1 cellular context compared by ENCODE assay signal in the genomic region with DNA sequence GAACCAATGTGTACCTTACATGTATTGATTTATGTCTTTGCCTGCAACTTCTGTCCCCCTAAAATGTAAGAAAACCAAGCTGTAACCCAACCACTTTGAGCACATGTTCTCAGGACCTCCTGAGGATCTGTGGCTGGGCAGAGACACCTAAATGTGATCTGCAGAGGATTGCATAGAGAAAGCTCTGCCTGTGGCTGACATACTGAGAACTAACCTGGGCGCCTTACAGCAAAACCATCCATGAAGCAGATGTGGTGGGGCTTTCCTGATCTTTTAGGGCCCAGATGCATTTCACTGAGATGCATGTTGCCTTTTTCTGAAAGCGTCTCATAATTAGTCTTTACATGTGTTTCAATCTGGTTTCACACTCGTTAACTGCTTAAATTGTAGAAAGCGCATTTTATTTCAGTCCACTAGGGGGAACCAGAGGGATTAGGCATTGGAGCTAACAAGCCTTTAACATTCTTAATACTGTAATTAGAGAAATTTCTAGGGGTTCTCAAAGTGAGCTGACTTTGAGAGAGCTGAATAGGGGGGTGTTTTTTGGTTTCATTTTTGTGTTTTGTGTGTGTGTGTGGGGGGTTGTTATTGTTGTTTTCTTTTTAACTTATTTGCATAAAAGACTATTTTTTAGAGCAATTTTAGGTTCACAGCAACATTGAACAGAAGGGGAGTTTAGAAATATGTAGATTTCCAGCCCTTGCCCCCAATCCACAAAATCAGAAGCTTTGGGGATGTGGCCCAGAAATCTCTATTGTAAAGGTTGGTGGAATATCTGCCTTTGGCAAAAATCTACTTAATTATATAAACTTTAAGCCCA.
TF ChIP-seq lines count a peak whose summit lies in the region.

No MANE protein-coding gene starts in this region.

TF ChIP-seq in HepG2, 621 proteins besides CTCF, POLR2A, EP300 and RAD21 (continued from another document and continues in another):
- TF ChIP-seq, protein P1, sequence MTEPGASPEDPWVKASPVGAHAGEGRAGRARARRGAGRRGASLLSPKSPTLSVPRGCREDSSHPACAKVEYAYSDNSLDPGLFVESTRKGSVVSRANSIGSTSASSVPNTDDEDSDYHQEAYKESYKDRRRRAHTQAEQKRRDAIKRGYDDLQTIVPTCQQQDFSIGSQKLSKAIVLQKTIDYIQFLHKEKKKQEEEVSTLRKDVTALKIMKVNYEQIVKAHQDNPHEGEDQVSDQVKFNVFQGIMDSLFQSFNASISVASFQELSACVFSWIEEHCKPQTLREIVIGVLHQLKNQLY (CRISPR knock-in tag; IDR thresholded peaks at IDR 0.05) = no peak
- no peak for TF ChIP-seq NFKBIZ (CRISPR knock-in tag; IDR thresholded peaks at IDR 0.05)
- TF ChIP-seq HCFC1 (IDR thresholded peaks at IDR 0.05; ENCODE audit: low read depth, low read length) = no peak
- no peak for TF ChIP-seq TAF1 (CRISPR knock-in tag; IDR thresholded peaks at IDR 0.05)
- no peak for TF ChIP-seq NR2F1 (CRISPR knock-in tag; IDR thresholded peaks at IDR 0.05)
- TF ChIP-seq TIGD3 (CRISPR knock-in tag; IDR thresholded peaks at IDR 0.05; ENCODE audit: borderline replicate concordance) = no peak
- no peak for TF ChIP-seq NFATC3 (CRISPR knock-in tag; IDR thresholded peaks at IDR 0.05)
- TF ChIP-seq ZNF333 (CRISPR knock-in tag; IDR thresholded peaks at IDR 0.05; ENCODE audit: borderline replicate concordance) = no peak
- peak; percentile 67 for TF ChIP-seq SMC3 (IDR thresholded peaks at IDR 0.05; ENCODE audit: low read length)
- TF ChIP-seq SSRP1 (CRISPR knock-in tag; IDR thresholded peaks at IDR 0.05) = 0 out of 2 replicates have a peak, but pooled peaks have one; percentile 31
- no peak for TF ChIP-seq TEAD2 (CRISPR knock-in tag; IDR thresholded peaks at IDR 0.05)
- TF ChIP-seq ZNF230 (CRISPR knock-in tag; IDR thresholded peaks at IDR 0.05) = no peak
- no peak for TF ChIP-seq ZNF841 (CRISPR knock-in tag; IDR thresholded peaks at IDR 0.05; ENCODE audit: borderline replicate concordance)
- no peak for TF ChIP-seq ZSCAN22 (CRISPR knock-in tag; IDR thresholded peaks at IDR 0.05)
- TF ChIP-seq ATAD3A (CRISPR knock-in tag; IDR thresholded peaks at IDR 0.05) = no peak
- TF ChIP-seq, protein P2, sequence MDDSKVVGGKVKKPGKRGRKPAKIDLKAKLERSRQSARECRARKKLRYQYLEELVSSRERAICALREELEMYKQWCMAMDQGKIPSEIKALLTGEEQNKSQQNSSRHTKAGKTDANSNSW (CRISPR knock-in tag; IDR thresholded peaks at IDR 0.05; ENCODE audit: borderline replicate concordance) = no peak
- TF ChIP-seq ZBTB46 (CRISPR knock-in tag; IDR thresholded peaks at IDR 0.05; ENCODE audit: borderline replicate concordance) = no peak
- no peak for TF ChIP-seq SRSF1 (optimal IDR thresholded peaks at IDR 0.05; ENCODE audit: low read depth, low read length)
- TF ChIP-seq, protein P3, sequence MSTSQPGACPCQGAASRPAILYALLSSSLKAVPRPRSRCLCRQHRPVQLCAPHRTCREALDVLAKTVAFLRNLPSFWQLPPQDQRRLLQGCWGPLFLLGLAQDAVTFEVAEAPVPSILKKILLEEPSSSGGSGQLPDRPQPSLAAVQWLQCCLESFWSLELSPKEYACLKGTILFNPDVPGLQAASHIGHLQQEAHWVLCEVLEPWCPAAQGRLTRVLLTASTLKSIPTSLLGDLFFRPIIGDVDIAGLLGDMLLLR (CRISPR knock-in tag; IDR thresholded peaks at IDR 0.05) = no peak
- TF ChIP-seq ZNF12 (CRISPR knock-in tag; IDR thresholded peaks at IDR 0.05) = no peak
- TF ChIP-seq PHF21A (CRISPR knock-in tag; IDR thresholded peaks at IDR 0.05) = no peak
- TF ChIP-seq MXD3 (CRISPR knock-in tag; IDR thresholded peaks at IDR 0.05) = no peak
- TF ChIP-seq, protein P4, sequence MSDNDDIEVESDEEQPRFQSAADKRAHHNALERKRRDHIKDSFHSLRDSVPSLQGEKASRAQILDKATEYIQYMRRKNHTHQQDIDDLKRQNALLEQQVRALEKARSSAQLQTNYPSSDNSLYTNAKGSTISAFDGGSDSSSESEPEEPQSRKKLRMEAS (IDR thresholded peaks at IDR 0.05) = no peak
- TF ChIP-seq, protein P5, sequence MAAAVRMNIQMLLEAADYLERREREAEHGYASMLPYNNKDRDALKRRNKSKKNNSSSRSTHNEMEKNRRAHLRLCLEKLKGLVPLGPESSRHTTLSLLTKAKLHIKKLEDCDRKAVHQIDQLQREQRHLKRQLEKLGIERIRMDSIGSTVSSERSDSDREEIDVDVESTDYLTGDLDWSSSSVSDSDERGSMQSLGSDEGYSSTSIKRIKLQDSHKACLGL (CRISPR knock-in tag; IDR thresholded peaks at IDR 0.05) = no peak
- TF ChIP-seq FOXA1 (IDR thresholded peaks at IDR 0.05) = no peak
- TF ChIP-seq FOXA1 (CRISPR knock-in tag; IDR thresholded peaks at IDR 0.05) = no peak
- no peak for TF ChIP-seq SKI (IDR thresholded peaks at IDR 0.05; ENCODE audit: partially characterized antibody)
- TF ChIP-seq GZF1 (CRISPR knock-in tag; IDR thresholded peaks at IDR 0.05) = no peak
- TF ChIP-seq, protein P6, sequence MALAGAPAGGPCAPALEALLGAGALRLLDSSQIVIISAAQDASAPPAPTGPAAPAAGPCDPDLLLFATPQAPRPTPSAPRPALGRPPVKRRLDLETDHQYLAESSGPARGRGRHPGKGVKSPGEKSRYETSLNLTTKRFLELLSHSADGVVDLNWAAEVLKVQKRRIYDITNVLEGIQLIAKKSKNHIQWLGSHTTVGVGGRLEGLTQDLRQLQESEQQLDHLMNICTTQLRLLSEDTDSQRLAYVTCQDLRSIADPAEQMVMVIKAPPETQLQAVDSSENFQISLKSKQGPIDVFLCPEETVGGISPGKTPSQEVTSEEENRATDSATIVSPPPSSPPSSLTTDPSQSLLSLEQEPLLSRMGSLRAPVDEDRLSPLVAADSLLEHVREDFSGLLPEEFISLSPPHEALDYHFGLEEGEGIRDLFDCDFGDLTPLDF (CRISPR knock-in tag; IDR thresholded peaks at IDR 0.05) = no peak
- TF ChIP-seq, protein P7, sequence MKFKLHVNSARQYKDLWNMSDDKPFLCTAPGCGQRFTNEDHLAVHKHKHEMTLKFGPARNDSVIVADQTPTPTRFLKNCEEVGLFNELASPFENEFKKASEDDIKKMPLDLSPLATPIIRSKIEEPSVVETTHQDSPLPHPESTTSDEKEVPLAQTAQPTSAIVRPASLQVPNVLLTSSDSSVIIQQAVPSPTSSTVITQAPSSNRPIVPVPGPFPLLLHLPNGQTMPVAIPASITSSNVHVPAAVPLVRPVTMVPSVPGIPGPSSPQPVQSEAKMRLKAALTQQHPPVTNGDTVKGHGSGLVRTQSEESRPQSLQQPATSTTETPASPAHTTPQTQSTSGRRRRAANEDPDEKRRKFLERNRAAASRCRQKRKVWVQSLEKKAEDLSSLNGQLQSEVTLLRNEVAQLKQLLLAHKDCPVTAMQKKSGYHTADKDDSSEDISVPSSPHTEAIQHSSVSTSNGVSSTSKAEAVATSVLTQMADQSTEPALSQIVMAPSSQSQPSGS (CRISPR knock-in tag; IDR thresholded peaks at IDR 0.05) = no peak
- TF ChIP-seq CBFB (CRISPR knock-in tag; IDR thresholded peaks at IDR 0.05) = no peak
- TF ChIP-seq CCDC6 (CRISPR knock-in tag; IDR thresholded peaks at IDR 0.05) = no peak
- no peak for TF ChIP-seq ZNF207 (IDR thresholded peaks at IDR 0.05; ENCODE audit: borderline replicate concordance)
- no peak for TF ChIP-seq KAT2B (IDR thresholded peaks at IDR 0.05; ENCODE audit: borderline replicate concordance, low read depth, low read length)
- no peak for TF ChIP-seq MAFF (IDR thresholded peaks at IDR 0.05; ENCODE audit: low read depth, low read length)
- no peak for TF ChIP-seq ZNF24 (IDR thresholded peaks at IDR 0.05)
- TF ChIP-seq ZNF263 (CRISPR knock-in tag; IDR thresholded peaks at IDR 0.05) = no peak
- TF ChIP-seq BRD4 (CRISPR knock-in tag; IDR thresholded peaks at IDR 0.05) = no peak
- TF ChIP-seq TSC22D2 (CRISPR knock-in tag; IDR thresholded peaks at IDR 0.05; ENCODE audit: borderline replicate concordance) = no peak
- TF ChIP-seq CCAR2 (optimal IDR thresholded peaks at IDR 0.05; ENCODE audit: low read depth, low read length) = no peak
- no peak for TF ChIP-seq SNAI1 (CRISPR knock-in tag; IDR thresholded peaks at IDR 0.05; ENCODE audit: borderline replicate concordance)
- peak; percentile 78 for TF ChIP-seq STAG1 (CRISPR knock-in tag; IDR thresholded peaks at IDR 0.05)
- TF ChIP-seq ZNF30 (CRISPR knock-in tag; IDR thresholded peaks at IDR 0.05) = no peak
- no peak for TF ChIP-seq HNF1B (CRISPR knock-in tag; IDR thresholded peaks at IDR 0.05)
- TF ChIP-seq RFX5 (IDR thresholded peaks at IDR 0.05; ENCODE audit: low read depth, low read length) = no peak
- TF ChIP-seq, protein P8, sequence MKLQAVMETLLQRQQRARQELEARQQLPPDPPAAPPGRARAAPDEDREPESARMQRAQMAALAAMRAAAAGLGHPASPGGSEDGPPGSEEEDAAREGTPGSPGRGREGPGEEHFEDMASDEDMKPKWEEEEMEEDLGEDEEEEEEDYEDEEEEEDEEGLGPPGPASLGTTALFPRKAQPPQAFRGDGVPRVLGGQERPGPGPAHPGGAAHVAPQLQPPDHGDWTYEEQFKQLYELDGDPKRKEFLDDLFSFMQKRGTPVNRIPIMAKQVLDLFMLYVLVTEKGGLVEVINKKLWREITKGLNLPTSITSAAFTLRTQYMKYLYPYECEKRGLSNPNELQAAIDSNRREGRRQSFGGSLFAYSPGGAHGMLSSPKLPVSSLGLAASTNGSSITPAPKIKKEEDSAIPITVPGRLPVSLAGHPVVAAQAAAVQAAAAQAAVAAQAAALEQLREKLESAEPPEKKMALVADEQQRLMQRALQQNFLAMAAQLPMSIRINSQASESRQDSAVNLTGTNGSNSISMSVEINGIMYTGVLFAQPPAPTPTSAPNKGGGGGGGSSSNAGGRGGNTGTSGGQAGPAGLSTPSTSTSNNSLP (IDR thresholded peaks at IDR 0.05; ENCODE audit: low read depth, low read length) = peak; percentile 86
- no peak for TF ChIP-seq CENPBD1 (CRISPR knock-in tag; IDR thresholded peaks at IDR 0.05; ENCODE audit: borderline replicate concordance, low read depth)
- TF ChIP-seq DR1 (CRISPR knock-in tag; IDR thresholded peaks at IDR 0.05) = no peak
- no peak for TF ChIP-seq ZSCAN29 (CRISPR knock-in tag; conservative IDR thresholded peaks at IDR 0.05)
- no peak for TF ChIP-seq GLMP (CRISPR knock-in tag; IDR thresholded peaks at IDR 0.05; ENCODE audit: borderline replicate concordance)
- TF ChIP-seq THAP11 (CRISPR knock-in tag; IDR thresholded peaks at IDR 0.05) = no peak
- TF ChIP-seq ZNF317 (CRISPR knock-in tag; IDR thresholded peaks at IDR 0.05) = no peak
- no peak for TF ChIP-seq FOXM1 (CRISPR knock-in tag; IDR thresholded peaks at IDR 0.05)
- no peak for TF ChIP-seq KDM5B (CRISPR knock-in tag; IDR thresholded peaks at IDR 0.05; ENCODE audit: borderline replicate concordance)
- TF ChIP-seq HMGA1 (CRISPR knock-in tag; conservative IDR thresholded peaks at IDR 0.05) = no peak
- TF ChIP-seq KLF6 (CRISPR knock-in tag; IDR thresholded peaks at IDR 0.05) = no peak
- no peak for TF ChIP-seq POLR2G (IDR thresholded peaks at IDR 0.05; ENCODE audit: low read depth, low read length)
- no peak for TF ChIP-seq U2AF2 (IDR thresholded peaks at IDR 0.05; ENCODE audit: low read depth, low read length)
- TF ChIP-seq HNRNPL (IDR thresholded peaks at IDR 0.05; ENCODE audit: low read depth, low read length) = no peak
